In the genomic region with DNA sequence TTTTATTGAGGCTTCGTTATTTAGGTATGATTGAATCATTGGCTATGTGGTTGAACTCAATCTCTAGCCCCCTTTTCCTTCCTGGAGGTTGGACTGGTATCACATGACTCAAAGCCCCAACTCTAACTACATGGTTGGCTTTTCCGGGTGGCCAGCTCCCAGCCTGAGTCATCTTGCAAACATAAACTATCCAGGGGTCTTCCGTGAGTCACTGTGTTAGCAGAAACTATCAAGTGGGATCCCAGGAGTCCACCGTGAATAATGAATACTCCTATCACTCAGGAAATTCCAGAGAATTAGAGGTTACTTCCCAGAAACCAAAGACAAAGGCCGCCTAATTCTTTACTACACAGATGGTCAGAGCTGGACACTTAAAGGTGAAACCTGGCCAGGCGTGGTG, we compare ENCODE assay signal across 11 cellular contexts. TPM values are rescaled to one million over a fixed set of nuclear protein-coding genes. Genes with fewer than 3 reads are reported as not detected.
DNase-seq lines count a peak whose midpoint lies in the region; ATAC-seq, FAIRE-seq and TF ChIP-seq lines count a peak whose summit lies in the region.
"Had no signal": no experiment of that assay in that cellular context is flagged by ENCODE, and none has a peak within 500 bp of the region (broad histone marks: within the 10 kb centered on the region; RNA-seq: fewer than 3 reads in every experiment).

No MANE protein-coding gene starts in this region.

- H3K4me3 ChIP-seq in astrocyte of the cerebellum (ENCODE audit: low read depth, low read length): no peak overlapping the region
- H3K4me3 ChIP-seq in kidney epithelial cell (ENCODE audit: low read depth, low read length): no peak overlapping the region

- H3K27me3 ChIP-seq in kidney epithelial cell (ENCODE audit: control insufficient read depth, insufficient read depth, low read length): no peaks in the 10 kb centered on the region

- ATAC-seq in HG03025 (IDR thresholded peaks at IDR 0.05; ENCODE audit: low FRiP score, unreplicated experiment) (no peak), GM21528 (IDR thresholded peaks at IDR 0.05; ENCODE audit: low FRiP score, unreplicated experiment) (no peak), GM18858 (IDR thresholded peaks at IDR 0.05; ENCODE audit: unreplicated experiment) (no peak)

- TF ChIP-seq CTCF in astrocyte of the cerebellum (IDR thresholded peaks at IDR 0.05; ENCODE audit: low read depth, low read length, missing control alignments) (no peak), kidney epithelial cell (IDR thresholded peaks at IDR 0.05; ENCODE audit: insufficient read depth, low read length, poor library complexity, severe bottlenecking) (no peak), GM10266 (IDR thresholded peaks at IDR 0.05; ENCODE audit: control insufficient read depth, insufficient read depth, low read depth, missing control alignments) (no peak)

- FAIRE-seq in HTR-8/SVneo (lab: Jason Lieb, UNC): peak; percentile 93

- in situ Hi-C loops in astrocyte of the cerebellum (cut with HindIII; ENCODE audit: low sequenced_read_pairs): no loop called here

- DNase-seq in AG08395 (ENCODE audit: low spot score): peak; percentile 85
- peak; percentile 98 for DNase-seq in HTR-8/SVneo (ENCODE audit: insufficient read length, low spot score)
- peak; percentile 91 for DNase-seq in astrocyte of the cerebellum (ENCODE audit: low read depth)
- DNase-seq in kidney epithelial cell (ENCODE audit: low read depth): peak; percentile 93
- no peak for DNase-seq in GM10266 (ENCODE audit: extremely low spot score)
- DNase-seq: activated CD8-positive, alpha-beta memory T cell treated with anti-CD3 and anti-CD28 coated beads, Interleukin-2, amount 50 U/mL, for 4 hours; activated naive CD8-positive, alpha-beta T cell treated with anti-CD3 and anti-CD28 coated beads, Interleukin-2, amount 10 ng/mL, durations not matched to agents 7 days and 5 days; C1 segment of cervical spinal cord had no signal

- H3K36me3 ChIP-seq in kidney epithelial cell (ENCODE audit: control insufficient read depth, insufficient read depth, low read length): no peaks in the 10 kb centered on the region

RNA-seq across cellular contexts. Expression of gene PLEKHD1, which starts 19.7 kb away (rescaled TPM):
- 0.41 and 0.84 TPM in 2 replicates for total RNA-seq in kidney epithelial cell
